ENCODE assay signal across 19 cellular contexts in genomic region chr6:105759946-105760345, GRCh38.
DNase-seq lines count a peak whose midpoint lies in the region; ATAC-seq and TF ChIP-seq lines count a peak whose summit lies in the region.
"Had no signal": no experiment of that assay in that cellular context is flagged by ENCODE, and none has a peak within 500 bp of the region (broad histone marks: within the 10 kb centered on the region; RNA-seq: fewer than 3 reads in every experiment).

No MANE protein-coding gene starts in this region.

- H3K4me3 Mint-ChIP-seq in MCF 10A (ENCODE audit: unreplicated experiment), result no peak overlapping the region

- no peak for TF ChIP-seq POLR2A in breast epithelium (IDR thresholded peaks at IDR 0.05)

- H3K4me1 Mint-ChIP-seq in MCF 10A (ENCODE audit: insufficient read depth, unreplicated experiment), result peaks cover 19% of the 10 kb centered on the region

- no peaks in the 10 kb centered on the region for H3K9me3 Mint-ChIP-seq in MCF 10A (ENCODE audit: unreplicated experiment)

- no peaks in the 10 kb centered on the region for H3K36me3 ChIP-seq in breast epithelium
- no peaks in the 10 kb centered on the region for H3K36me3 ChIP-seq in left lung
- H3K36me3 ChIP-seq in H7 (replicated peaks; ENCODE audit: control insufficient read depth, insufficient read depth, low read length), result no peaks in the 10 kb centered on the region
- H3K36me3 ChIP-seq: left ventricle myocardium inferior, tibial nerve had no signal

- no TSS peak for BruUV-seq in MCF 10A (replicated peaks; lab: Mats Ljungman, UMichigan)

- DNase-seq in MCF 10A (ENCODE audit: unreplicated experiment) (peak; percentile 33), breast epithelium (ENCODE audit: low spot score in 2 of 2) (no peak), astrocyte of the cerebellum (ENCODE audit: low read depth) (peak; percentile 22), foreskin melanocyte (peak; percentile 40), left lung (no peak), NCI-H1105 (lab: John Stamatoyannopoulos, UW) (no peak), H7 (no peak)
- DNase-seq: ACHN, dermis blood vessel endothelial cell, DMS79 treated with DMSO at 0.1 percent for 48 hours, glutamatergic neuron, GOT3, left ventricle myocardium inferior, NCI-H146, NCI-H69, SHP77 had no signal

- H3K27ac ChIP-seq in breast epithelium (no peak overlapping the region), left lung (no peak overlapping the region)
- H3K27ac ChIP-seq: left ventricle myocardium inferior, tibial nerve had no signal

- peaks cover 12% of the 10 kb centered on the region for H3K36me3 Mint-ChIP-seq in MCF 10A (ENCODE audit: insufficient read depth, unreplicated experiment)

- no peak overlapping the region for H3K27ac Mint-ChIP-seq in MCF 10A (ENCODE audit: low read depth, unreplicated experiment)
- H3K27ac Mint-ChIP-seq: activated naive CD4-positive, alpha-beta T cell treated with anti-CD3 and anti-CD28 coated beads, Interleukin-2, amount 50 U/mL, for 72 hours had no signal

- no peaks in the 10 kb centered on the region for H3K9me3 ChIP-seq in breast epithelium
- no peaks in the 10 kb centered on the region for H3K9me3 ChIP-seq in left lung
- H3K9me3 ChIP-seq: left ventricle myocardium inferior, tibial nerve had no signal

- intact Hi-C loops in MCF 10A (cut with micrococcal nuclease) (no loop called here), breast epithelium (cut with DNase I; ENCODE audit: low total_unique reads) (no loop called here), left lung (cut with DNase I) (no loop called here)

- no peak for ATAC-seq in left lung
- ATAC-seq in HG02981 (IDR thresholded peaks at IDR 0.05; ENCODE audit: unreplicated experiment), result no peak
- ATAC-seq: activated naive CD4-positive, alpha-beta T cell treated with anti-CD3 and anti-CD28 coated beads, Interleukin-2, amount 50 U/mL, for 72 hours had no signal

- TF ChIP-seq CTCF in MCF 10A (IDR thresholded peaks at IDR 0.05; ENCODE audit: unreplicated experiment) (no peak), breast epithelium (IDR thresholded peaks at IDR 0.05) (no peak), astrocyte of the cerebellum (IDR thresholded peaks at IDR 0.05; ENCODE audit: low read depth, low read length, missing control alignments) (no peak), left lung (IDR thresholded peaks at IDR 0.05) (no peak)

- CTCF ChIA-PET in MCF 10A (lab: Yijun Ruan, JAX), result no interaction called here

- no peak overlapping the region for H3K4me3 ChIP-seq in breast epithelium
- H3K4me3 ChIP-seq in astrocyte of the cerebellum (ENCODE audit: low read depth, low read length), result no peak overlapping the region
- H3K4me3 ChIP-seq in left lung, result no peak overlapping the region
- no peak overlapping the region for H3K4me3 ChIP-seq in H7 (ENCODE audit: insufficient read depth, low read depth, low read length)
- H3K4me3 ChIP-seq: left ventricle myocardium inferior, tibial nerve had no signal

- no peaks in the 10 kb centered on the region for H3K27me3 Mint-ChIP-seq in MCF 10A (ENCODE audit: insufficient read depth, unreplicated experiment)

- POLR2A ChIA-PET in MCF 10A (lab: Yijun Ruan, JAX), result interaction anchor here (1.6 kb wide), 1 partner anchor 15 kb away, joined by 6 read pairs; no protein-coding TSS in a partner anchor

- H3K27me3 ChIP-seq in breast epithelium (no peaks in the 10 kb centered on the region), left lung (no peaks in the 10 kb centered on the region), H7 (ENCODE audit: control insufficient read depth, insufficient read depth, low read length) (no peaks in the 10 kb centered on the region)
- H3K27me3 ChIP-seq: tibial nerve had no signal

- in situ Hi-C loops in astrocyte of the cerebellum (cut with HindIII; ENCODE audit: low sequenced_read_pairs), result no loop called here

- H3K4me1 ChIP-seq in breast epithelium (no peaks in the 10 kb centered on the region), left lung (no peaks in the 10 kb centered on the region)
- H3K4me1 ChIP-seq: left ventricle myocardium inferior had no signal

Comparison
In these comparisons a context has a peak if more than half of its experiments do, and no peak if none do; other contexts are left out.
1. DNase-seq: peak in MCF 10A (single experiment), astrocyte of the cerebellum (single experiment) and foreskin melanocyte (single experiment); none in breast epithelium (0 of 2), left lung (0 of 2), NCI-H1105 (single experiment) and H7 (single experiment).